ENCODE assay signal across 10 cellular contexts in the genomic region with DNA sequence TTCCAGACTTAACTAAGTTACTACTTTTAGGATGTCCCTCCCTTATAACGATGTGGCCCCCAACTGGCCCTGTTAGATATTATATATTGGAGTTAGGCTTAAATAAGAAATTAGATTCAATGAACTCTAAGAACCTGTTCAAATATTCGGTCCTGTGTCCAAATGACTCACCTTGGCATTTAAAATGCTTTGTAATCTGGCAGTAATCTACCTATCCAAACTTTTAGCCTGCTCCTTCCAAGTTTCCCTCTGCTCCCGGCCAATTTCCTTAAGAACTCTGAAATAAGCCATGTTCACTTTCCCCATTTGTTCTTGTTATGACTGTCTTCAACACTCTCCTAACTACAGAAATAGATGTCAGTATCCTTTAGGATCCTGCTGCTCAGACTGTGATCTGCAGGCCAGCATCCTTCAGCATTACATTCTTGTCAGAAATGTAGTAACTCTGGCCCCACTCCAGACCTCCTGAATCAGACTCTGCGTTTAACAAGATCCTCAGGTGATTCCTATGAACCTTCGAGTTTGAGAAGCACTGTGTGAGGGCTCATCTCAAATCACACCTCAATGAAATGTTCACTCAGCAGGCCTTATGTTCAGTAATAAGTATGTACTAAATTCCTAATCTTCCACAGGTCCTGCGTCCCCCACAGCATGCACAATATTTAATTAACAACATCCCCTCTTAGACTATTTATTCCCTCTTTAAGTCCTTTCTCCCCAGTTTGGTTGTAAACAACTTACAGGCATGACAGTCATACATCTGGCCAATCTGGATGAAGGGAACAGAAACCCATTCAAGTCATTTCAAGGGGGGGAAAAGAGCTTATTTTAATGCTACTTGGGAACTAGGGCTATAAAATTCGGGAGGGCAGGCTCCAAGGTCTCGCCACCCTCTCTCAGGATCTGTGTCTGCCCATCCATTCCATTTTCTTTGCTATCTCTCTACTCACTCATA. TPM values are rescaled to one million over a fixed set of nuclear protein-coding genes. Genes with fewer than 3 reads are reported as not detected.
DNase-seq lines count a peak whose midpoint lies in the region; ATAC-seq and TF ChIP-seq lines count a peak whose summit lies in the region.
"Had no signal": no experiment of that assay in that cellular context is flagged by ENCODE, and none has a peak within 500 bp of the region (broad histone marks: within the 10 kb centered on the region; RNA-seq: fewer than 3 reads in every experiment).

No MANE protein-coding gene starts in this region.

- H3K27me3 ChIP-seq in OCI-LY1 (ENCODE audit: insufficient read depth, low read length), result no peaks in the 10 kb centered on the region
- H3K27me3 ChIP-seq in gastrocnemius medialis, result no peaks in the 10 kb centered on the region

- peaks cover 19% of the 10 kb centered on the region for H3K79me2 ChIP-seq in OCI-LY1 (ENCODE audit: insufficient read depth, low read length)

- H3K4me3 Mint-ChIP-seq in endothelial cell (ENCODE audit: unreplicated experiment), result peak overlapping the region; percentile 21

- no peak overlapping the region for H2AFZ ChIP-seq in OCI-LY1 (ENCODE audit: low read length)

- peak overlapping the region; percentile 85; the same call in 1 of the 2 replicates for H3K4me3 ChIP-seq in GM12865 (ENCODE audit: low read depth, low read length)
- no peak overlapping the region for H3K4me3 ChIP-seq in OCI-LY1 (ENCODE audit: low read depth, low read length, poor library complexity, severe bottlenecking)
- peak overlapping the region in 1 of 4 donors; percentile 94 for H3K4me3 ChIP-seq in gastrocnemius medialis

- no peaks in the 10 kb centered on the region for H3K9me2 ChIP-seq in OCI-LY1 (ENCODE audit: low read depth, low read length)

- H3F3A ChIP-seq in OCI-LY1 (ENCODE audit: insufficient read depth, low read length), result no peaks in the 10 kb centered on the region

- no peak for DNase-seq in GM12865 (ENCODE audit: low read depth)
- DNase-seq in endothelial cell (ENCODE audit: low spot score), result no peak
- DNase-seq in gastrocnemius medialis, result peak; percentile 61 to 64
- no peak for DNase-seq in activated CD4-positive, alpha-beta T cell treated with anti-CD3 and anti-CD28 coated beads, Interleukin-2, amount 50 U/mL, for 4 hours
- DNase-seq in MV-4-11 (lab: John Stamatoyannopoulos, UW), result no peak
- DNase-seq: effector memory CD4-positive, alpha-beta T cell; SHP77 treated with DMSO at 0.1 percent for 48 hours; stimulated activated naive CD4-positive, alpha-beta T cell treated with Interleukin-2 at 50 U/mL for 16 hours had no signal

- H3K27ac ChIP-seq in OCI-LY1 (ENCODE audit: low read depth, low read length, poor library complexity, severe bottlenecking), result peak overlapping the region; percentile 80
- peak overlapping the region; percentile 84 to 94 (median 89) for H3K27ac ChIP-seq in gastrocnemius medialis

- peaks cover 5% of the 10 kb centered on the region; the same call in 1 of the 2 replicates for H3K36me3 ChIP-seq in OCI-LY1 (ENCODE audit: insufficient read depth, low read length)
- no peaks in the 10 kb centered on the region for H3K36me3 ChIP-seq in gastrocnemius medialis

- peak overlapping the region; percentile 94; the same call in 1 of the 2 replicates for H3K4me2 ChIP-seq in OCI-LY1 (ENCODE audit: low read length)

- in situ Hi-C loops in gastrocnemius medialis (cut with MboI; ENCODE audit: low sequenced_read_pairs in 4 of 4), result loop anchor here in 2 of 4 donors (10.0 to 25.0 kb wide), 2 partner anchors 49 to 92 kb away; no protein-coding TSS in a partner anchor

- peak overlapping the region; percentile 93 for H3K27ac Mint-ChIP-seq in endothelial cell (ENCODE audit: unreplicated experiment)

- no peaks in the 10 kb centered on the region for H4K20me1 ChIP-seq in OCI-LY1 (ENCODE audit: insufficient read depth, low read length)

- intact Hi-C loops in gastrocnemius medialis (cut with DNase I; ENCODE audit: low total_unique reads), result no loop called here

- peaks cover 19% of the 10 kb centered on the region for H3K36me3 Mint-ChIP-seq in endothelial cell (ENCODE audit: low read depth, unreplicated experiment)

- TF ChIP-seq CTCF in GM12865 (IDR thresholded peaks at IDR 0.05; ENCODE audit: insufficient read depth, low read depth, low read length, missing control alignments) (no peak), OCI-LY1 (IDR thresholded peaks at IDR 0.05; ENCODE audit: low read length) (no peak), endothelial cell (IDR thresholded peaks at IDR 0.05; ENCODE audit: unreplicated experiment) (no peak), gastrocnemius medialis (IDR thresholded peaks at IDR 0.05 in 4 of 5, conservative IDR thresholded peaks at IDR 0.05 in 1 of 5) (no peak)

- peaks cover 55% of the 10 kb centered on the region for H3K4me1 Mint-ChIP-seq in endothelial cell (ENCODE audit: unreplicated experiment)

- TF ChIP-seq POLR2A in gastrocnemius medialis (IDR thresholded peaks at IDR 0.05), result no peak

- no peak overlapping the region; the same call in 1 of the 2 replicates for H3K9ac ChIP-seq in OCI-LY1 (ENCODE audit: low read length)

- H3K9me3 Mint-ChIP-seq in endothelial cell (ENCODE audit: unreplicated experiment), result no peaks in the 10 kb centered on the region

- H3K4me1 ChIP-seq in OCI-LY1 (ENCODE audit: insufficient read depth, low read length, severe bottlenecking) (peaks cover 28% of the 10 kb centered on the region), gastrocnemius medialis (peaks cover 47 to 55% of the 10 kb centered on the region in 2 donors)

- peaks cover 3% of the 10 kb centered on the region for H3K27me3 Mint-ChIP-seq in endothelial cell (ENCODE audit: unreplicated experiment)

- 0 out of 2 replicates have a peak, but pooled peaks cover 5% of the 10 kb centered on the region for H3K9me3 ChIP-seq in OCI-LY1 (ENCODE audit: low read length)
- no peaks in the 10 kb centered on the region for H3K9me3 ChIP-seq in gastrocnemius medialis

- ATAC-seq in gastrocnemius medialis (peak; percentile 9 to 31), GM18861 (IDR thresholded peaks at IDR 0.05; ENCODE audit: unreplicated experiment) (no peak)

RNA-seq across cellular contexts. Expression of a gene that starts 3.0 kb away (rescaled TPM):
- total RNA-seq in endothelial cell (ENCODE audit: unreplicated experiment) (44.0 TPM), gastrocnemius medialis (10 to 100 TPM; 23.8 to 74.2 (median 31.1) TPM)

Comparison
In these comparisons a context has a peak if more than half of its experiments do, and no peak if none do; other contexts are left out.
1. DNase-seq: peak in gastrocnemius medialis (2 of 2); none in GM12865 (single experiment), endothelial cell (single experiment), activated CD4-positive, alpha-beta T cell treated with anti-CD3 and anti-CD28 coated beads, Interleukin-2, amount 50 U/mL, for 4 hours (0 of 2) and MV-4-11 (single experiment).